Comparison of ENCODE assay signal across 1 cellular context in genomic region chr1:155273134-155273982, GRCh38.
TF ChIP-seq lines count a peak whose summit lies in the region.

Gene CLK2 (minus strand): TSS chr1:155273504. CDS start chr1:155270977, 2,527 bp downstream.

TF ChIP-seq in K562, 482 proteins besides CTCF, POLR2A, EP300 and RAD21 (continued from another document and continues in another):
- TF ChIP-seq HES1 (IDR thresholded peaks at IDR 0.05; ENCODE audit: low read depth): 0 out of 2 replicates have a peak, but pooled peaks have one; percentile 16
- no peak for TF ChIP-seq HDAC3 (IDR thresholded peaks at IDR 0.05; ENCODE audit: borderline replicate concordance, partially characterized antibody)
- TF ChIP-seq RBM25 (IDR thresholded peaks at IDR 0.05; ENCODE audit: low read depth, low read length, severe bottlenecking): no peak
- no peak for TF ChIP-seq SLC30A9 (CRISPR knock-in tag; IDR thresholded peaks at IDR 0.05)
- TF ChIP-seq HMBOX1 (IDR thresholded peaks at IDR 0.05): no peak
- TF ChIP-seq MAZ (CRISPR knock-in tag; conservative IDR thresholded peaks at IDR 0.05 in 1 of 2, IDR thresholded peaks at IDR 0.05 in 1 of 2): peak; percentile 41 to 56; a peak in 3 of 4 replicates
- no peak for TF ChIP-seq MLX (CRISPR knock-in tag; conservative IDR thresholded peaks at IDR 0.05)
- no peak for TF ChIP-seq ZNF444 (CRISPR knock-in tag; IDR thresholded peaks at IDR 0.05)
- TF ChIP-seq MAX (CRISPR knock-in tag; IDR thresholded peaks at IDR 0.05): peak; percentile 98
- TF ChIP-seq ZNF766 (CRISPR knock-in tag; conservative IDR thresholded peaks at IDR 0.05): no peak; the same call in 1 of the 2 replicates
- TF ChIP-seq RB1 (IDR thresholded peaks at IDR 0.05; ENCODE audit: low read depth): peak; percentile 40
- peak; percentile 30 for TF ChIP-seq PHF20 (IDR thresholded peaks at IDR 0.05; ENCODE audit: partially characterized antibody)
- TF ChIP-seq SNAPC5 (CRISPR knock-in tag; IDR thresholded peaks at IDR 0.05): no peak
- no peak for TF ChIP-seq GTF3C2 (IDR thresholded peaks at IDR 0.05; ENCODE audit: borderline replicate concordance, extremely low read depth, insufficient read length)
- peak; percentile 76; the same call in 1 of the 2 replicates for TF ChIP-seq ETV5 (CRISPR knock-in tag; IDR thresholded peaks at IDR 0.05; ENCODE audit: low read depth)
- no peak for TF ChIP-seq ZNF124 (CRISPR knock-in tag; IDR thresholded peaks at IDR 0.05)
- TF ChIP-seq ZNF76 (CRISPR knock-in tag; IDR thresholded peaks at IDR 0.05; ENCODE audit: borderline replicate concordance): no peak
- no peak; the same call in 1 of the 2 replicates for TF ChIP-seq TEAD4 (IDR thresholded peaks at IDR 0.05; ENCODE audit: low read length)
- no peak for TF ChIP-seq TEAD4 (CRISPR knock-in tag; IDR thresholded peaks at IDR 0.05; ENCODE audit: borderline replicate concordance)
- no peak for TF ChIP-seq CREB5 (CRISPR knock-in tag; IDR thresholded peaks at IDR 0.05)
- no peak for TF ChIP-seq EWSR1 (IDR thresholded peaks at IDR 0.05; ENCODE audit: borderline replicate concordance, low read depth, partially characterized antibody)
- peak; percentile 76 for TF ChIP-seq SUPT5H (IDR thresholded peaks at IDR 0.05)
- TF ChIP-seq ARID4B (CRISPR knock-in tag; IDR thresholded peaks at IDR 0.05): peak; percentile 63
- no peak for TF ChIP-seq PCBP2 (IDR thresholded peaks at IDR 0.05; ENCODE audit: low read depth, low read length, poor library complexity, severe bottlenecking)
- no peak for TF ChIP-seq TRIM24 (IDR thresholded peaks at IDR 0.05)
- TF ChIP-seq GATAD2A (IDR thresholded peaks at IDR 0.05): no peak
- no peak for TF ChIP-seq RFX1 (IDR thresholded peaks at IDR 0.05)
- no peak; the same call in 1 of the 2 replicates for TF ChIP-seq THRB (CRISPR knock-in tag; conservative IDR thresholded peaks at IDR 0.05)
- no peak for TF ChIP-seq HNRNPH1 (optimal IDR thresholded peaks at IDR 0.05; ENCODE audit: low read depth, low read length)
- TF ChIP-seq GABPB1 (CRISPR knock-in tag; IDR thresholded peaks at IDR 0.05): peak; percentile 74
- peak in 1 of 2 experiments; percentile 57; a peak in 1 of 4 replicates for TF ChIP-seq ARNT (IDR thresholded peaks at IDR 0.05)
- TF ChIP-seq PCBP1 (IDR thresholded peaks at IDR 0.05; ENCODE audit: low read depth, low read length, poor library complexity, severe bottlenecking): no peak
- TF ChIP-seq TGIF2 (CRISPR knock-in tag; IDR thresholded peaks at IDR 0.05): 0 out of 2 replicates have a peak, but pooled peaks have one; percentile 62
- TF ChIP-seq ZNF449 (CRISPR knock-in tag; IDR thresholded peaks at IDR 0.05): no peak
- TF ChIP-seq NBN (IDR thresholded peaks at IDR 0.05; ENCODE audit: low read depth): no peak; the same call in 1 of the 2 replicates
- TF ChIP-seq HEY1 (CRISPR knock-in tag; IDR thresholded peaks at IDR 0.05; ENCODE audit: borderline replicate concordance): no peak
- no peak for TF ChIP-seq NFIX (CRISPR knock-in tag; IDR thresholded peaks at IDR 0.05; ENCODE audit: low read depth)
- TF ChIP-seq HLTF (IDR thresholded peaks at IDR 0.05): 0 out of 2 replicates have a peak, but pooled peaks have one; percentile 40
- peak; percentile 94 for TF ChIP-seq SP1 (CRISPR knock-in tag; IDR thresholded peaks at IDR 0.05)
- no peak for TF ChIP-seq NFE2L1 (tag; IDR thresholded peaks at IDR 0.05; ENCODE audit: borderline replicate concordance, low read depth)
- peak; percentile 91 for TF ChIP-seq EP400 (IDR thresholded peaks at IDR 0.05)
- TF ChIP-seq ZNF586 (CRISPR knock-in tag; conservative IDR thresholded peaks at IDR 0.05): no peak
- TF ChIP-seq REST (CRISPR knock-in tag; IDR thresholded peaks at IDR 0.05; ENCODE audit: low read depth): no peak
- TF ChIP-seq SMAD1 (IDR thresholded peaks at IDR 0.05; ENCODE audit: low read depth, low read length, partially characterized antibody): no peak
- no peak for TF ChIP-seq NR2C1 (IDR thresholded peaks at IDR 0.05)
- TF ChIP-seq NR2C1 (tag; IDR thresholded peaks at IDR 0.05): peak; percentile 52; the same call in 1 of the 2 replicates
- TF ChIP-seq HMG20B (CRISPR knock-in tag; IDR thresholded peaks at IDR 0.05): no peak
- TF ChIP-seq ZEB2 (IDR thresholded peaks at IDR 0.05): no peak
- TF ChIP-seq ZNF24 (IDR thresholded peaks at IDR 0.05): no peak
- no peak for TF ChIP-seq ZFP30 (CRISPR knock-in tag; IDR thresholded peaks at IDR 0.05; ENCODE audit: borderline replicate concordance)
- no peak for TF ChIP-seq BACH1 (tag; IDR thresholded peaks at IDR 0.05)
- TF ChIP-seq ZNF3 (CRISPR knock-in tag; IDR thresholded peaks at IDR 0.05): no peak
